Comparison of ENCODE assay signal across 30 cellular contexts in genomic region chr4:151251922-151252321, GRCh38. TPM values are rescaled to one million over a fixed set of nuclear protein-coding genes. Genes with fewer than 3 reads are reported as not detected.
DNase-seq lines count a peak whose midpoint lies in the region; ATAC-seq and TF ChIP-seq lines count a peak whose summit lies in the region.
"Had no signal": no experiment of that assay in that cellular context is flagged by ENCODE, and none has a peak within 500 bp of the region (broad histone marks: within the 10 kb centered on the region; RNA-seq: fewer than 3 reads in every experiment).

No MANE protein-coding gene starts in this region.

- no peaks in the 10 kb centered on the region for H3K36me3 ChIP-seq in liver (ENCODE audit: control insufficient read depth in 4 of 4, insufficient read depth in 3 of 4, low read depth in 1 of 4, low read length in 3 of 4)

- H3K27ac Mint-ChIP-seq in nephron progenitor cell: no peak overlapping the region
- H3K27ac Mint-ChIP-seq: activated naive CD8-positive, alpha-beta T cell treated with anti-CD3 and anti-CD28 coated beads, Interleukin-2, amount 10 ng/mL, durations not matched to agents 7 days and 5 days; CD4-positive, CD25-positive, alpha-beta regulatory T cell; stimulated activated naive B cell treated with anti-CD40 and anti-IgM and Interleukin-4, amounts not matched to agents 10 μg/mL and 1 μg/mL and 100 μg/mL, for 72 hours had no signal

- H3K4me3 Mint-ChIP-seq in nephron progenitor cell: no peak overlapping the region
- H3K4me3 Mint-ChIP-seq: activated naive CD8-positive, alpha-beta T cell treated with anti-CD3 and anti-CD28 coated beads, Interleukin-2, amount 10 ng/mL, durations not matched to agents 7 days and 5 days; CD4-positive, CD25-positive, alpha-beta regulatory T cell; central memory CD8-positive, alpha-beta T cell; neural crest cell; stimulated activated naive B cell treated with anti-CD40 and anti-IgM and Interleukin-4, amounts not matched to agents 10 μg/mL and 1 μg/mL and 100 μg/mL, for 72 hours had no signal

- 30% methylated on average over 1 of the region's 1 CpG for WGBS in liver

- TF ChIP-seq RAD21 in liver (IDR thresholded peaks at IDR 0.05): peak; percentile 28 to 56

- no peak for TF ChIP-seq CTCF in liver (IDR thresholded peaks at IDR 0.05; ENCODE audit: low read depth, low read length, missing input control)
- no peak for TF ChIP-seq CTCF in nephron progenitor cell (IDR thresholded peaks at IDR 0.05)

- H3K9me3 Mint-ChIP-seq in nephron progenitor cell: peaks cover 7% of the 10 kb centered on the region
- H3K9me3 Mint-ChIP-seq: activated naive CD8-positive, alpha-beta T cell treated with anti-CD3 and anti-CD28 coated beads, Interleukin-2, amount 10 ng/mL, durations not matched to agents 7 days and 5 days; central memory CD8-positive, alpha-beta T cell; neural crest cell; stimulated activated naive B cell treated with anti-CD40 and anti-IgM and Interleukin-4, amounts not matched to agents 10 μg/mL and 1 μg/mL and 100 μg/mL, for 72 hours had no signal

- DNase-seq in NCI-H1436 (lab: John Stamatoyannopoulos, UW): peak; percentile 5
- DNase-seq in NCI-H1436 treated with DMSO at 0.1 percent for 48 hours (lab: John Stamatoyannopoulos, UW): no peak
- peak; percentile 69 for DNase-seq in DMS53 (lab: John Stamatoyannopoulos, UW)
- peak; percentile 4 for DNase-seq in NCI-H748 treated with DMSO at 0.1 percent for 48 hours (lab: John Stamatoyannopoulos, UW)
- DNase-seq in nephron progenitor cell: no peak
- DNase-seq in activated T-cell treated with anti-CD3 and anti-CD28 coated beads for 4 hours: no peak
- DNase-seq: activated CD4-positive, alpha-beta T cell treated with anti-CD3 and anti-CD28 coated beads for 48 hours; activated CD8-positive, alpha-beta memory T cell treated with anti-CD3 and anti-CD28 coated beads for 24 hours; activated gamma-delta T cell; activated naive CD8-positive, alpha-beta T cell treated with anti-CD3 and anti-CD28 coated beads, Interleukin-2, amount 10 ng/mL, durations not matched to agents 7 days and 5 days; activated T-cell treated with anti-CD3 and anti-CD28 coated beads, Interleukin-2, amount 50 U/mL, for 1 hour; CD4-positive, CD25-positive, alpha-beta regulatory T cell; glutamatergic neuron; islet precursor cell; KG1; MM.1S; NCI-H2227 treated with DMSO at 0.1 percent for 48 hours; NK-92 treated with Interleukin-12 subunit alpha and Interleukin-12 subunit beta, amount 100 ng/mL, for 24 hours; PC-9; SHP77 treated with DMSO at 0.1 percent for 48 hours; stimulated activated CD4-positive, alpha-beta T cell treated with anti-CD3 and anti-CD28 coated beads, Interleukin-15, amount 100 ng/mL, for 24 hours; stimulated activated naive B cell treated with anti-CD40 and anti-IgM and Interleukin-4, amounts not matched to agents 10 μg/mL and 1 μg/mL and 100 μg/mL, for 72 hours had no signal

- no peaks in the 10 kb centered on the region for H3K9me3 ChIP-seq in liver (ENCODE audit: control insufficient read depth in 4 of 4, low read length in 3 of 4)

- H3K9ac ChIP-seq in liver (ENCODE audit: low read depth in 1 of 2, low read length in 2 of 2): no peak overlapping the region

- H3K4me1 ChIP-seq in liver (ENCODE audit: control insufficient read depth in 4 of 4, insufficient read depth in 4 of 4, low read length in 3 of 4): peaks cover 3 to 32% (median 19%) of the 10 kb centered on the region in 4 donors

- peaks cover 17% of the 10 kb centered on the region for H3K36me3 Mint-ChIP-seq in nephron progenitor cell (ENCODE audit: low read depth)
- H3K36me3 Mint-ChIP-seq: activated naive CD8-positive, alpha-beta T cell treated with anti-CD3 and anti-CD28 coated beads, Interleukin-2, amount 10 ng/mL, durations not matched to agents 7 days and 5 days; CD4-positive, CD25-positive, alpha-beta regulatory T cell; stimulated activated naive B cell treated with anti-CD40 and anti-IgM and Interleukin-4, amounts not matched to agents 10 μg/mL and 1 μg/mL and 100 μg/mL, for 72 hours had no signal

- no peaks in the 10 kb centered on the region for H3K4me1 Mint-ChIP-seq in nephron progenitor cell
- H3K4me1 Mint-ChIP-seq: activated naive CD8-positive, alpha-beta T cell treated with anti-CD3 and anti-CD28 coated beads, Interleukin-2, amount 10 ng/mL, durations not matched to agents 7 days and 5 days; CD4-positive, CD25-positive, alpha-beta regulatory T cell; central memory CD8-positive, alpha-beta T cell; stimulated activated naive B cell treated with anti-CD40 and anti-IgM and Interleukin-4, amounts not matched to agents 10 μg/mL and 1 μg/mL and 100 μg/mL, for 72 hours had no signal

- H3K4me3 ChIP-seq in liver (ENCODE audit: low read depth in 1 of 3, low read length in 3 of 3): no peak overlapping the region
- H3K4me3 ChIP-seq: PC-9 had no signal

- no peak for ATAC-seq in HG02973 (IDR thresholded peaks at IDR 0.05; ENCODE audit: unreplicated experiment)
- ATAC-seq: stimulated activated naive B cell treated with anti-CD40 and anti-IgM and Interleukin-4, amounts not matched to agents 10 μg/mL and 1 μg/mL and 100 μg/mL, for 72 hours had no signal

- H3K27me3 ChIP-seq in liver (ENCODE audit: control insufficient read depth in 4 of 4, insufficient read depth in 4 of 4, low read length in 3 of 4): no peaks in the 10 kb centered on the region

- H3K27me3 Mint-ChIP-seq in nephron progenitor cell (ENCODE audit: low read depth, poor library complexity): no peaks in the 10 kb centered on the region
- H3K27me3 Mint-ChIP-seq: central memory CD8-positive, alpha-beta T cell; stimulated activated naive B cell treated with anti-CD40 and anti-IgM and Interleukin-4, amounts not matched to agents 10 μg/mL and 1 μg/mL and 100 μg/mL, for 72 hours had no signal

- peak overlapping the region; percentile 62 to 90 for H3K27ac ChIP-seq in liver (ENCODE audit: low read depth in 1 of 2, low read length in 2 of 2)
- H3K27ac ChIP-seq: 22Rv1, PC-9, VCaP had no signal

TF ChIP-seq in liver, 16 proteins besides CTCF, POLR2A, EP300 and RAD21 (continues in another document):
- TF ChIP-seq RXRA (IDR thresholded peaks at IDR 0.05) (peak; percentile 81 to 93), SP1 (IDR thresholded peaks at IDR 0.05) (peak; percentile 93), JUND (IDR thresholded peaks at IDR 0.05) (peak; percentile 85 to 86), HNF4G (IDR thresholded peaks at IDR 0.05) (peak; percentile 83), YY1 (IDR thresholded peaks at IDR 0.05) (peak; percentile 87), EGR1 (IDR thresholded peaks at IDR 0.05; ENCODE audit: low read depth in 2 of 2) (peak; percentile 64 to 95), NR2F2 (IDR thresholded peaks at IDR 0.05) (no peak), ZBTB33 (IDR thresholded peaks at IDR 0.05) (peak; percentile 77), FOXA1 (IDR thresholded peaks at IDR 0.05) (peak; percentile 67), ATF3 (IDR thresholded peaks at IDR 0.05) (peak; percentile 84), HNF4A (conservative IDR thresholded peaks at IDR 0.05) (peak; percentile 91 to 95), TAF1 (conservative IDR thresholded peaks at IDR 0.05) (peak; percentile 50), MAX (IDR thresholded peaks at IDR 0.05) (peak; percentile 99), GABPA (IDR thresholded peaks at IDR 0.05 in 1 of 2, conservative IDR thresholded peaks at IDR 0.05 in 1 of 2) (peak in 1 of 2 donors; percentile 57)

RNA-seq across cellular contexts. Expression of gene PRSS48, which starts 25.0 kb away (rescaled TPM):
- not detected for total RNA-seq in liver
- polyA plus RNA-seq in liver: under 1 TPM in 1 of 2 donors, not detected in 1; 0.64 TPM
- total RNA-seq: activated naive CD8-positive, alpha-beta T cell treated with anti-CD3 and anti-CD28 coated beads, Interleukin-2, amount 10 ng/mL, durations not matched to agents 7 days and 5 days; astrocyte; CD4-positive, CD25-positive, alpha-beta regulatory T cell; HT1080; neural crest cell; PC-9 had no signal
- polyA plus RNA-seq: CD4-positive, CD25-positive, alpha-beta regulatory T cell had no signal

Comparison
In these comparisons a context has a peak if more than half of its experiments do, and no peak if none do; other contexts are left out.
1. DNase-seq: peak in NCI-H1436 (single experiment), DMS53 (single experiment) and NCI-H748 treated with DMSO at 0.1 percent for 48 hours (single experiment); none in NCI-H1436 treated with DMSO at 0.1 percent for 48 hours (single experiment), nephron progenitor cell (single experiment) and activated T-cell treated with anti-CD3 and anti-CD28 coated beads for 4 hours (single experiment).